ENCODE assay signal across 8 cellular contexts in the genomic region with DNA sequence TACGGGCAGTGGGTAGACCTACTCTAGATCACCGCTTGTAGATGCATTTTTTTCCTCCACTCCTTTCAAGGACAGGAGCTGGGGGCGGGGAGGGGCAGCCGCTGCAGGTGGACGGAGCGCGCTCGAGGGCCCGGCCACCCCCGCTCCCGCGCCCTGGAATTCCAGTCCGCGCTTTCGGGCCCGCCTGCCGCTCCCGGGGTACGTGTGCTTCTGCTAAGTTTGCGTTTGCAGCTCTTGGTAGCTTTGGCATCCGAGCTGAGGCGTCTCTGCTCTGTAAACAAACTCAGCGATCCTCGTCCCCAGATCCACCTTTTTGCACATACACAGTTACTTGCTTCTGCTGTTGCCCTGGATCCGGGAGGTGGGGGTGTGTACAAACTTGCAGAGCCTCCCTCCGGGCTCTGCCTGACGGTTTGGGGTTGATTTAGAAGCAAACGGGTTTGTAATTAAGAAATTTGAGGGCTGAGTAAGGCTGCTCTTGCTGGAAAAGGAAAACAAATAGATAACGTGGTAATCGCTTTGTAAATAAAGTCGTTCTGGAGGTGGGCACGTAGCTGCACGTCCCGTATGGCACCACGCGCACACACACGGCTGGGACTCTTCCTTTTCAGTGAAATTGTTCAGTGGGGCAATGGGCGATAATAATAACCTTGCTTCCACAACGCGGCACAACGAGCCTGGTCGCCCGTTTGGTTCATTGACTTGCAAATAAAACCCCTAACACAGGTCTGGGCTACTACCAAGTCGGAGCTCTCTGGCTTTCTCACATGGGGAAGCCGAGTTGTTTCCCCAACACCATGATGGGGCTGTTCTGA. TPM values are rescaled to one million over a fixed set of nuclear protein-coding genes. Genes with fewer than 3 reads are reported as not detected.
DNase-seq lines count a peak whose midpoint lies in the region; ATAC-seq and TF ChIP-seq lines count a peak whose summit lies in the region.

No MANE protein-coding gene starts in this region.

- H3K9ac ChIP-seq in OCI-LY1 (ENCODE audit: low read length): peak overlapping the region; percentile 86

- H3K9me2 ChIP-seq in OCI-LY1 (ENCODE audit: low read depth, low read length): no peaks in the 10 kb centered on the region

- no peaks in the 10 kb centered on the region for H3K27me3 ChIP-seq in OCI-LY1 (ENCODE audit: insufficient read depth, low read length)

- peak; percentile 65 for ATAC-seq in GM21515 (IDR thresholded peaks at IDR 0.05; ENCODE audit: unreplicated experiment)

- no peaks in the 10 kb centered on the region for H3K9me3 ChIP-seq in OCI-LY1 (ENCODE audit: low read length)

- H3K79me2 ChIP-seq in OCI-LY1 (ENCODE audit: insufficient read depth, low read length): no peaks in the 10 kb centered on the region

- TF ChIP-seq CTCF in OCI-LY1 (IDR thresholded peaks at IDR 0.05; ENCODE audit: low read length): no peak

- H3K4me3 ChIP-seq in OCI-LY1 (ENCODE audit: low read depth, low read length, poor library complexity, severe bottlenecking): peak overlapping the region; percentile 94

- H4K20me1 ChIP-seq in OCI-LY1 (ENCODE audit: insufficient read depth, low read length): no peaks in the 10 kb centered on the region

- H3K36me3 ChIP-seq in OCI-LY1 (ENCODE audit: insufficient read depth, low read length): peaks cover 8% of the 10 kb centered on the region; the same call in 1 of the 2 replicates

- H3F3A ChIP-seq in OCI-LY1 (ENCODE audit: insufficient read depth, low read length): no peaks in the 10 kb centered on the region

- H3K27ac ChIP-seq in OCI-LY1 (ENCODE audit: low read depth, low read length, poor library complexity, severe bottlenecking) (peak overlapping the region; percentile 95), epithelial cell of prostate (peak overlapping the region; percentile 95)

- peak overlapping the region; percentile 88 for H2AFZ ChIP-seq in OCI-LY1 (ENCODE audit: low read length)

- peak overlapping the region; percentile 89 for H3K4me2 ChIP-seq in OCI-LY1 (ENCODE audit: low read length)

- DNase-seq in D341Med (ENCODE audit: low spot score): peak; percentile 90
- DNase-seq in HuH-7 (ENCODE audit: low spot score): peak; percentile 84
- peak; percentile 70 for DNase-seq in activated T-cell treated with anti-CD3 and anti-CD28 coated beads for 1 hour (ENCODE audit: low read depth)
- peak; percentile 85 for DNase-seq in epithelial cell of prostate (ENCODE audit: low read depth, low spot score)
- peak; percentile 95 for DNase-seq in mucosa of gallbladder (ENCODE audit: low spot score)
- DNase-seq in stimulated activated CD8-positive, alpha-beta memory T cell treated with anti-CD3 and anti-CD28 coated beads, Interleukin-4, amount 100 ng/mL, for 24 hours (ENCODE audit: low read depth): peak; percentile 77

- peaks cover 37% of the 10 kb centered on the region for H3K4me1 ChIP-seq in OCI-LY1 (ENCODE audit: insufficient read depth, low read length, severe bottlenecking)

RNA-seq across cellular contexts. Expression of gene CITED2, which starts 1.0 kb away (rescaled TPM):
- 176 TPM for total RNA-seq in mucosa of gallbladder

Comparison
In these comparisons a context has a peak if more than half of its experiments do, and no peak if none do; other contexts are left out.
1. Peak in every context shown above with its lines: DNase-seq, ATAC-seq, H3K4me3 ChIP-seq and H3K27ac ChIP-seq.